ENCODE assay signal across 11 cellular contexts in genomic region chr15:48565560-48566482, GRCh38.
DNase-seq lines count a peak whose midpoint lies in the region; ATAC-seq and TF ChIP-seq lines count a peak whose summit lies in the region.
"Had no signal": no experiment of that assay in that cellular context is flagged by ENCODE, and none has a peak within 500 bp of the region (broad histone marks: within the 10 kb centered on the region; RNA-seq: fewer than 3 reads in every experiment).

No MANE protein-coding gene starts in this region.

- DNase-seq in AG09319 (ENCODE audit: extremely low read depth, low read depth) (peak; percentile 65), NCI-H460 (ENCODE audit: extremely low read depth, low read depth) (peak; percentile 78), dermis blood vessel endothelial cell (peak; percentile 81), kidney glomerular epithelial cell (lab: John Stamatoyannopoulos, UW) (peak; percentile 27), DMS79 (lab: John Stamatoyannopoulos, UW) (no peak)
- DNase-seq: activated CD8-positive, alpha-beta memory T cell treated with anti-CD3 and anti-CD28 coated beads, Interleukin-2, amount 50 U/mL, for 4 hours; caudate nucleus; nucleus accumbens had no signal

- TF ChIP-seq CTCF in AG09319 (IDR thresholded peaks at IDR 0.05; ENCODE audit: low read depth, low read length), result no peak

- ATAC-seq in GM21360 (IDR thresholded peaks at IDR 0.05; ENCODE audit: unreplicated experiment) (no peak), HG02623 (IDR thresholded peaks at IDR 0.05; ENCODE audit: unreplicated experiment) (no peak), HG02852 (IDR thresholded peaks at IDR 0.05; ENCODE audit: unreplicated experiment) (no peak)
